In genomic region chr1:53092659-53093450, GRCh38 we compare ENCODE assay signal across 1 cellular context.
TF ChIP-seq lines count a peak whose summit lies in the region.

No MANE protein-coding gene starts in this region.

TF ChIP-seq in HepG2, 621 proteins besides CTCF, POLR2A, EP300 and RAD21 (continued from another document and continues in another):
- TF ChIP-seq ARID5B (CRISPR knock-in tag; IDR thresholded peaks at IDR 0.05) (0 out of 2 replicates have a peak, but pooled peaks have one; percentile 14), ZBTB20 (CRISPR knock-in tag; IDR thresholded peaks at IDR 0.05; ENCODE audit: borderline replicate concordance, low read depth) (no peak), ZNF20 (CRISPR knock-in tag; IDR thresholded peaks at IDR 0.05) (no peak), ZNF513 (CRISPR knock-in tag; conservative IDR thresholded peaks at IDR 0.05) (no peak), ZNF740 (CRISPR knock-in tag; IDR thresholded peaks at IDR 0.05) (no peak), SALL2 (CRISPR knock-in tag; IDR thresholded peaks at IDR 0.05) (no peak), TEAD3 (CRISPR knock-in tag; optimal IDR thresholded peaks at IDR 0.05; ENCODE audit: borderline replicate concordance) (peak; percentile 24), KAT2B (IDR thresholded peaks at IDR 0.05; ENCODE audit: borderline replicate concordance, low read depth, low read length) (no peak), GPN1 (CRISPR knock-in tag; IDR thresholded peaks at IDR 0.05; ENCODE audit: borderline replicate concordance) (no peak), HNF4A (CRISPR knock-in tag; IDR thresholded peaks at IDR 0.05) (peak; percentile 73), ZNF251 (CRISPR knock-in tag; IDR thresholded peaks at IDR 0.05) (no peak), KDM5B (CRISPR knock-in tag; IDR thresholded peaks at IDR 0.05; ENCODE audit: borderline replicate concordance) (0 out of 2 replicates have a peak, but pooled peaks have one; percentile 2), POGZ (CRISPR knock-in tag; IDR thresholded peaks at IDR 0.05) (peak; percentile 61), ZFP36L1 (CRISPR knock-in tag; IDR thresholded peaks at IDR 0.05) (0 out of 2 replicates have a peak, but pooled peaks have one; percentile 29), MIXL1 (CRISPR knock-in tag; IDR thresholded peaks at IDR 0.05) (no peak), ZNF597 (CRISPR knock-in tag; IDR thresholded peaks at IDR 0.05) (no peak), RXRA (CRISPR knock-in tag; IDR thresholded peaks at IDR 0.05) (no peak), SNAPC2 (CRISPR knock-in tag; IDR thresholded peaks at IDR 0.05) (no peak), ZC3H13 (CRISPR knock-in tag; IDR thresholded peaks at IDR 0.05) (no peak), HNF4G (IDR thresholded peaks at IDR 0.05; ENCODE audit: borderline replicate concordance, low read depth, low read length) (no peak; the same call in 1 of the 2 replicates), HNF4G (CRISPR knock-in tag; IDR thresholded peaks at IDR 0.05; ENCODE audit: borderline replicate concordance, low read depth) (peak; percentile 76), SP1 (IDR thresholded peaks at IDR 0.05) (no peak), SP1 (CRISPR knock-in tag; IDR thresholded peaks at IDR 0.05) (no peak), FOXA3 (CRISPR knock-in tag; IDR thresholded peaks at IDR 0.05) (no peak), ZNF567 (CRISPR knock-in tag; IDR thresholded peaks at IDR 0.05; ENCODE audit: borderline replicate concordance) (no peak), SKI (IDR thresholded peaks at IDR 0.05; ENCODE audit: partially characterized antibody) (no peak), CBX2 (IDR thresholded peaks at IDR 0.05; ENCODE audit: low read depth, low read length) (no peak), CBX2 (CRISPR knock-in tag; IDR thresholded peaks at IDR 0.05; ENCODE audit: low read depth) (0 out of 2 replicates have a peak, but pooled peaks have one; percentile 20), FOXO1 (CRISPR knock-in tag; IDR thresholded peaks at IDR 0.05) (no peak), ZNF564 (CRISPR knock-in tag; IDR thresholded peaks at IDR 0.05) (no peak), SALL1 (CRISPR knock-in tag; IDR thresholded peaks at IDR 0.05) (0 out of 2 replicates have a peak, but pooled peaks have one; percentile 31), ZNF615 (CRISPR knock-in tag; IDR thresholded peaks at IDR 0.05; ENCODE audit: borderline replicate concordance) (no peak), ZNF235 (CRISPR knock-in tag; IDR thresholded peaks at IDR 0.05; ENCODE audit: borderline replicate concordance) (0 out of 2 replicates have a peak, but pooled peaks have one; percentile 45), ZNF263 (CRISPR knock-in tag; IDR thresholded peaks at IDR 0.05) (no peak), ZFP37 (CRISPR knock-in tag; IDR thresholded peaks at IDR 0.05; ENCODE audit: borderline replicate concordance) (no peak), SSRP1 (CRISPR knock-in tag; IDR thresholded peaks at IDR 0.05) (no peak), HES4 (CRISPR knock-in tag; IDR thresholded peaks at IDR 0.05; ENCODE audit: borderline replicate concordance) (no peak), ZFP36L2 (CRISPR knock-in tag; IDR thresholded peaks at IDR 0.05) (no peak), STAG1 (CRISPR knock-in tag; IDR thresholded peaks at IDR 0.05) (no peak), HIVEP1 (CRISPR knock-in tag; IDR thresholded peaks at IDR 0.05) (peak; percentile 30; the same call in 1 of the 2 replicates), NCOA2 (CRISPR knock-in tag; IDR thresholded peaks at IDR 0.05) (no peak), ZNF180 (CRISPR knock-in tag; IDR thresholded peaks at IDR 0.05; ENCODE audit: borderline replicate concordance, low read depth) (no peak)
- TF ChIP-seq, protein P1, sequence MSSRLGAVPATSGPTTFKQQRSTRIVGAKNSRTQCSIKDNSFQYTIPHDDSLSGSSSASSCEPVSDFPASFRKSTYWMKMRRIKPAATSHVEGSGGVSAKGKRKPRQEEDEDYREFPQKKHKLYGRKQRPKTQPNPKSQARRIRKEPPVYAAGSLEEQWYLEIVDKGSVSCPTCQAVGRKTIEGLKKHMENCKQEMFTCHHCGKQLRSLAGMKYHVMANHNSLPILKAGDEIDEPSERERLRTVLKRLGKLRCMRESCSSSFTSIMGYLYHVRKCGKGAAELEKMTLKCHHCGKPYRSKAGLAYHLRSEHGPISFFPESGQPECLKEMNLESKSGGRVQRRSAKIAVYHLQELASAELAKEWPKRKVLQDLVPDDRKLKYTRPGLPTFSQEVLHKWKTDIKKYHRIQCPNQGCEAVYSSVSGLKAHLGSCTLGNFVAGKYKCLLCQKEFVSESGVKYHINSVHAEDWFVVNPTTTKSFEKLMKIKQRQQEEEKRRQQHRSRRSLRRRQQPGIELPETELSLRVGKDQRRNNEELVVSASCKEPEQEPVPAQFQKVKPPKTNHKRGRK (CRISPR knock-in tag; IDR thresholded peaks at IDR 0.05), result no peak
- TF ChIP-seq, protein P2, sequence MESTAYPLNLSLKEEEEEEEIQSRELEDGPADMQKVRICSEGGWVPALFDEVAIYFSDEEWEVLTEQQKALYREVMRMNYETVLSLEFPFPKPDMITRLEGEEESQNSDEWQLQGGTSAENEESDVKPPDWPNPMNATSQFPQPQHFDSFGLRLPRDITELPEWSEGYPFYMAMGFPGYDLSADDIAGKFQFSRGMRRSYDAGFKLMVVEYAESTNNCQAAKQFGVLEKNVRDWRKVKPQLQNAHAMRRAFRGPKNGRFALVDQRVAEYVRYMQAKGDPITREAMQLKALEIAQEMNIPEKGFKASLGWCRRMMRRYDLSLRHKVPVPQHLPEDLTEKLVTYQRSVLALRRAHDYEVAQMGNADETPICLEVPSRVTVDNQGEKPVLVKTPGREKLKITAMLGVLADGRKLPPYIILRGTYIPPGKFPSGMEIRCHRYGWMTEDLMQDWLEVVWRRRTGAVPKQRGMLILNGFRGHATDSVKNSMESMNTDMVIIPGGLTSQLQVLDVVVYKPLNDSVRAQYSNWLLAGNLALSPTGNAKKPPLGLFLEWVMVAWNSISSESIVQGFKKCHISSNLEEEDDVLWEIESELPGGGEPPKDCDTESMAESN (CRISPR knock-in tag; conservative IDR thresholded peaks at IDR 0.05), result 0 out of 2 replicates have a peak, but pooled peaks have one; percentile 36
- TF ChIP-seq, protein P3, sequence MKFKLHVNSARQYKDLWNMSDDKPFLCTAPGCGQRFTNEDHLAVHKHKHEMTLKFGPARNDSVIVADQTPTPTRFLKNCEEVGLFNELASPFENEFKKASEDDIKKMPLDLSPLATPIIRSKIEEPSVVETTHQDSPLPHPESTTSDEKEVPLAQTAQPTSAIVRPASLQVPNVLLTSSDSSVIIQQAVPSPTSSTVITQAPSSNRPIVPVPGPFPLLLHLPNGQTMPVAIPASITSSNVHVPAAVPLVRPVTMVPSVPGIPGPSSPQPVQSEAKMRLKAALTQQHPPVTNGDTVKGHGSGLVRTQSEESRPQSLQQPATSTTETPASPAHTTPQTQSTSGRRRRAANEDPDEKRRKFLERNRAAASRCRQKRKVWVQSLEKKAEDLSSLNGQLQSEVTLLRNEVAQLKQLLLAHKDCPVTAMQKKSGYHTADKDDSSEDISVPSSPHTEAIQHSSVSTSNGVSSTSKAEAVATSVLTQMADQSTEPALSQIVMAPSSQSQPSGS (CRISPR knock-in tag; IDR thresholded peaks at IDR 0.05), result no peak
- TF ChIP-seq, protein P4, sequence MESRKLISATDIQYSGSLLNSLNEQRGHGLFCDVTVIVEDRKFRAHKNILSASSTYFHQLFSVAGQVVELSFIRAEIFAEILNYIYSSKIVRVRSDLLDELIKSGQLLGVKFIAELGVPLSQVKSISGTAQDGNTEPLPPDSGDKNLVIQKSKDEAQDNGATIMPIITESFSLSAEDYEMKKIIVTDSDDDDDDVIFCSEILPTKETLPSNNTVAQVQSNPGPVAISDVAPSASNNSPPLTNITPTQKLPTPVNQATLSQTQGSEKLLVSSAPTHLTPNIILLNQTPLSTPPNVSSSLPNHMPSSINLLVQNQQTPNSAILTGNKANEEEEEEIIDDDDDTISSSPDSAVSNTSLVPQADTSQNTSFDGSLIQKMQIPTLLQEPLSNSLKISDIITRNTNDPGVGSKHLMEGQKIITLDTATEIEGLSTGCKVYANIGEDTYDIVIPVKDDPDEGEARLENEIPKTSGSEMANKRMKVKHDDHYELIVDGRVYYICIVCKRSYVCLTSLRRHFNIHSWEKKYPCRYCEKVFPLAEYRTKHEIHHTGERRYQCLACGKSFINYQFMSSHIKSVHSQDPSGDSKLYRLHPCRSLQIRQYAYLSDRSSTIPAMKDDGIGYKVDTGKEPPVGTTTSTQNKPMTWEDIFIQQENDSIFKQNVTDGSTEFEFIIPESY (CRISPR knock-in tag; IDR thresholded peaks at IDR 0.05), result peak; percentile 89
- TF ChIP-seq, protein P5, sequence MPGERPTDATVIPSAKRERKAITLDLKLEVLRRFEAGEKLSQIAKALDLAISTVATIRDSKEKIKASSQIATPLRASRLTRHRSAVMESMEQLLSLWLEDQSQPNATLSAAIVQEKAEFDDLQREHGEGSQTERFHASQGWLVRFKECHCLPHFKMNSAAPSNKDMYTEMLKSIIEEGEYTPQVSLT (CRISPR knock-in tag; IDR thresholded peaks at IDR 0.05; ENCODE audit: borderline replicate concordance, low read depth), result no peak
- TF ChIP-seq, protein P6, sequence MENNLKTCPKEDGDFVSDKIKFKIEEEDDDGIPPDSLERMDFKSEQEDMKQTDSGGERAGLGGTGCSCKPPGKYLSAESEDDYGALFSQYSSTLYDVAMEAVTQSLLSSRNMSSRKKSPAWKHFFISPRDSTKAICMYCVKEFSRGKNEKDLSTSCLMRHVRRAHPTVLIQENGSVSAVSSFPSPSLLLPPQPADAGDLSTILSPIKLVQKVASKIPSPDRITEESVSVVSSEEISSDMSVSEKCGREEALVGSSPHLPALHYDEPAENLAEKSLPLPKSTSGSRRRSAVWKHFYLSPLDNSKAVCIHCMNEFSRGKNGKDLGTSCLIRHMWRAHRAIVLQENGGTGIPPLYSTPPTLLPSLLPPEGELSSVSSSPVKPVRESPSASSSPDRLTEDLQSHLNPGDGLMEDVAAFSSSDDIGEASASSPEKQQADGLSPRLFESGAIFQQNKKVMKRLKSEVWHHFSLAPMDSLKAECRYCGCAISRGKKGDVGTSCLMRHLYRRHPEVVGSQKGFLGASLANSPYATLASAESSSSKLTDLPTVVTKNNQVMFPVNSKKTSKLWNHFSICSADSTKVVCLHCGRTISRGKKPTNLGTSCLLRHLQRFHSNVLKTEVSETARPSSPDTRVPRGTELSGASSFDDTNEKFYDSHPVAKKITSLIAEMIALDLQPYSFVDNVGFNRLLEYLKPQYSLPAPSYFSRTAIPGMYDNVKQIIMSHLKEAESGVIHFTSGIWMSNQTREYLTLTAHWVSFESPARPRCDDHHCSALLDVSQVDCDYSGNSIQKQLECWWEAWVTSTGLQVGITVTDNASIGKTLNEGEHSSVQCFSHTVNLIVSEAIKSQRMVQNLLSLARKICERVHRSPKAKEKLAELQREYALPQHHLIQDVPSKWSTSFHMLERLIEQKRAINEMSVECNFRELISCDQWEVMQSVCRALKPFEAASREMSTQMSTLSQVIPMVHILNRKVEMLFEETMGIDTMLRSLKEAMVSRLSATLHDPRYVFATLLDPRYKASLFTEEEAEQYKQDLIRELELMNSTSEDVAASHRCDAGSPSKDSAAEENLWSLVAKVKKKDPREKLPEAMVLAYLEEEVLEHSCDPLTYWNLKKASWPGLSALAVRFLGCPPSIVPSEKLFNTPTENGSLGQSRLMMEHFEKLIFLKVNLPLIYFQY (CRISPR knock-in tag; IDR thresholded peaks at IDR 0.05; ENCODE audit: borderline replicate concordance), result no peak
- TF ChIP-seq, protein P7, sequence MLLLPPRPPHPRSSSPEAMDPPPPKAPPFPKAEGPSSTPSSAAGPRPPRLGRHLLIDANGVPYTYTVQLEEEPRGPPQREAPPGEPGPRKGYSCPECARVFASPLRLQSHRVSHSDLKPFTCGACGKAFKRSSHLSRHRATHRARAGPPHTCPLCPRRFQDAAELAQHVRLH (CRISPR knock-in tag; IDR thresholded peaks at IDR 0.05; ENCODE audit: borderline replicate concordance, low read depth), result no peak
